15 cellular contexts compared by ENCODE assay signal in the genomic region with DNA sequence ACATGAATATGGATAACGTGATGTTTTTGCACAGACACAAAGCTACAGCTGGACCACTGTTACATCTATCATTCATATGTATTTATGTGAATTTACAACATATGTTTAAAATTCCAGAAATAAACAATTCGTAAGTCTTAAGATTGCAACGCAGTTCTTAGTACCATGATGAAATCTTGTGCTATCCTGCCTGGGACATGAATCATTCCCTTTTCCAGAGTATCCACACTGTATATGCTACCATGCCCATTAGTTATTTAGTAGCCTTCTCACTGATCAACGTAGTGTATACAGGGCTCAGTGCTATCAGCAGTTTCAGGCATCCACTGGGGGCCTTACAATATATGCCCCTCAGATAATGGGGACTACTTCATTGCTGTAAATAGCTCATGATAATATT. TPM values are rescaled to one million over a fixed set of nuclear protein-coding genes. Genes with fewer than 3 reads are reported as not detected.
A peak's percentile ranks its signal among the peaks of the same experiment; 100 is the strongest.
DNase-seq lines count a peak whose midpoint lies in the region; ATAC-seq and TF ChIP-seq lines count a peak whose summit lies in the region.
"Had no signal": no experiment of that assay in that cellular context is flagged by ENCODE, and none has a peak within 500 bp of the region (broad histone marks: within the 10 kb centered on the region; RNA-seq: fewer than 3 reads in every experiment).

No MANE protein-coding gene starts in this region.

- in situ Hi-C loops in Caki2 (cut with HindIII; ENCODE audit: low pct_unique_long_range_greater_than_20kb, low sequenced_read_pairs), result no loop called here

- intact Hi-C loops in esophagus squamous epithelium (cut with DNase I), result no loop called here

- WGBS in esophagus squamous epithelium, 2 donors, result 35 to 44% methylated on average over 4 of the region's 4 CpGs

- peak overlapping the region; percentile 78 for H3K27ac ChIP-seq in SJSA1
- H3K27ac ChIP-seq in esophagus squamous epithelium, result peak overlapping the region; percentile 61 to 98 (median 90)

- no peaks in the 10 kb centered on the region for H3K27me3 Mint-ChIP-seq in naive thymus-derived CD8-positive, alpha-beta T cell

- H3K9me3 ChIP-seq in SJSA1 (replicated peaks), result no peaks in the 10 kb centered on the region
- no peaks in the 10 kb centered on the region for H3K9me3 ChIP-seq in esophagus squamous epithelium
- H3K9me3 ChIP-seq: BE2C had no signal

- POLR2A ChIA-PET in naive thymus-derived CD8-positive, alpha-beta T cell (lab: Charles Lee), result interaction anchor here (0.7 kb wide), 1 partner anchor 103 kb away, joined by 3 read pairs; no protein-coding TSS in a partner anchor

- TF ChIP-seq POLR2A in esophagus squamous epithelium (IDR thresholded peaks at IDR 0.05), result no peak

- DNase-seq in Caki2 (ENCODE audit: low read depth) (peak; percentile 32), SJSA1 (ENCODE audit: low read depth in 1 of 2, low spot score in 2 of 2) (no peak), esophagus squamous epithelium (lab: John Stamatoyannopoulos, UW) (no peak), non-pigmented ciliary epithelial cell (ENCODE audit: low read depth) (peak; percentile 36), T-helper 2 cell (no peak), DMS53 (lab: John Stamatoyannopoulos, UW) (no peak)
- DNase-seq in stimulated activated CD4-positive, alpha-beta T cell treated with anti-CD3 and anti-CD28 coated beads, Interleukin-4, amount 100 ng/mL, for 24 hours, result no peak
- DNase-seq in naive thymus-derived CD8-positive, alpha-beta T cell, result no peak
- DNase-seq: activated CD4-positive, alpha-beta T cell treated with anti-CD3 and anti-CD28 coated beads, Interleukin-2, amount 50 U/mL, for 48 hours; activated T-cell treated with anti-CD3 and anti-CD28 coated beads, Interleukin-2, amount 50 U/mL, for 4 hours; BE2C; KBM-7; NCI-H1092 treated with DMSO at 0.1 percent for 48 hours; Right ventricle myocardium superior; T1000 had no signal

- TF ChIP-seq CTCF in esophagus squamous epithelium (IDR thresholded peaks at IDR 0.05), result no peak

- H3K9me3 Mint-ChIP-seq in naive thymus-derived CD8-positive, alpha-beta T cell, result no peaks in the 10 kb centered on the region
- H3K9me3 Mint-ChIP-seq: activated T-cell treated with anti-CD3 and anti-CD28 coated beads, Interleukin-2, amount 50 U/mL, for 4 hours had no signal

- no peak for ATAC-seq in naive thymus-derived CD8-positive, alpha-beta T cell
- ATAC-seq: activated T-cell treated with anti-CD3 and anti-CD28 coated beads, Interleukin-2, amount 50 U/mL, for 4 hours had no signal

- peaks cover 12 to 68% (median 48%) of the 10 kb centered on the region in 4 donors for H3K4me1 Mint-ChIP-seq in naive thymus-derived CD8-positive, alpha-beta T cell

- H3K4me1 ChIP-seq in SJSA1 (replicated peaks) (peaks cover 65% of the 10 kb centered on the region), esophagus squamous epithelium (peaks cover 28 to 85% (median 50%) of the 10 kb centered on the region in 3 donors)
- H3K4me1 ChIP-seq: BE2C had no signal

- no peak overlapping the region for H3K4me3 Mint-ChIP-seq in naive thymus-derived CD8-positive, alpha-beta T cell
- H3K4me3 Mint-ChIP-seq: activated T-cell treated with anti-CD3 and anti-CD28 coated beads, Interleukin-2, amount 50 U/mL, for 4 hours had no signal

- H3K4me3 ChIP-seq in SJSA1, result no peak overlapping the region
- H3K4me3 ChIP-seq in esophagus squamous epithelium, result no peak overlapping the region

- H3K27me3 ChIP-seq in SJSA1 (replicated peaks) (no peaks in the 10 kb centered on the region), esophagus squamous epithelium (no peaks in the 10 kb centered on the region)
- H3K27me3 ChIP-seq: BE2C had no signal

- H3K36me3 ChIP-seq in SJSA1, result peaks cover 31% of the 10 kb centered on the region
- peaks cover 0 to 6% (median 0%) of the 10 kb centered on the region in 3 donors for H3K36me3 ChIP-seq in esophagus squamous epithelium
- H3K36me3 ChIP-seq: BE2C had no signal

- peaks cover 0 to 3% (median 0%) of the 10 kb centered on the region in 3 donors for H3K36me3 Mint-ChIP-seq in naive thymus-derived CD8-positive, alpha-beta T cell

- no peak overlapping the region for H3K27ac Mint-ChIP-seq in naive thymus-derived CD8-positive, alpha-beta T cell

RNA-seq across cellular contexts. Expression of gene ATL3, which starts 4.3 kb away (rescaled TPM):
- total RNA-seq in Caki2 (2014; rRNA removed; shearing (Covaris generic); ENCODE audit: low replicate concordance), result 46.9 and 58.7 TPM in 2 replicates
- 105 and 183 TPM in 2 replicates for total RNA-seq in SJSA1 (2014; rRNA removed; shearing (Covaris generic))
- 10 to 100 TPM; 39.1 to 79.7 (median 55.3) TPM for total RNA-seq in esophagus squamous epithelium
- total RNA-seq in naive thymus-derived CD8-positive, alpha-beta T cell, result 10 to 100 TPM; 36.2 to 37.5 TPM
- polyA plus RNA-seq in naive thymus-derived CD8-positive, alpha-beta T cell, result 10 to 100 TPM; 17.1 to 27.0 (median 19.4) TPM

RNA-seq across cellular contexts. Expression of gene RTN3, which starts 14.4 kb away (rescaled TPM):
- total RNA-seq in Caki2 (2014; rRNA removed; shearing (Covaris generic); ENCODE audit: low replicate concordance), result 98.2 and 107 TPM in 2 replicates
- total RNA-seq in SJSA1 (2014; rRNA removed; shearing (Covaris generic)), result 71.7 and 93.9 TPM in 2 replicates
- total RNA-seq in esophagus squamous epithelium, result 10 to 100 TPM; 48.0 to 78.3 (median 58.4) TPM
- total RNA-seq in naive thymus-derived CD8-positive, alpha-beta T cell, result 10 to 100 TPM; 39.0 to 41.7 TPM
- polyA plus RNA-seq in naive thymus-derived CD8-positive, alpha-beta T cell, result 10 to 100 TPM; 28.0 to 43.1 (median 35.9) TPM

RNA-seq across cellular contexts. Expression of gene PLAAT3, which starts 52.6 kb away (rescaled TPM):
- 163 and 198 TPM in 2 replicates for total RNA-seq in Caki2 (2014; rRNA removed; shearing (Covaris generic); ENCODE audit: low replicate concordance)
- 55.8 and 63.8 TPM in 2 replicates for total RNA-seq in SJSA1 (2014; rRNA removed; shearing (Covaris generic))
- total RNA-seq in esophagus squamous epithelium, result 10 to 100 TPM in 1 of 4 donors, 1 to 10 TPM in 2, under 1 TPM in 1; 0.57 to 15.4 (median 4.5) TPM
- 1 to 10 TPM; 1.7 to 3.3 TPM for total RNA-seq in naive thymus-derived CD8-positive, alpha-beta T cell
- 10 to 100 TPM in 1 of 3 donors, 1 to 10 TPM in 2; 7.6 to 28.7 (median 8.6) TPM for polyA plus RNA-seq in naive thymus-derived CD8-positive, alpha-beta T cell

Comparison
In these comparisons a context has a peak if more than half of its experiments do, and no peak if none do; other contexts are left out.
1. DNase-seq: peak in Caki2 (single experiment) and non-pigmented ciliary epithelial cell (single experiment); none in SJSA1 (0 of 2), esophagus squamous epithelium (single experiment), T-helper 2 cell (0 of 5), stimulated activated CD4-positive, alpha-beta T cell treated with anti-CD3 and anti-CD28 coated beads, Interleukin-4, amount 100 ng/mL, for 24 hours (single experiment), naive thymus-derived CD8-positive, alpha-beta T cell (0 of 10) and DMS53 (single experiment).